9 cellular contexts compared by ENCODE assay signal in genomic region chr16:57537596-57538234, GRCh38.
DNase-seq lines count a peak whose midpoint lies in the region; ATAC-seq and TF ChIP-seq lines count a peak whose summit lies in the region.
"Had no signal": no experiment of that assay in that cellular context is flagged by ENCODE, and none has a peak within 500 bp of the region (broad histone marks: within the 10 kb centered on the region; RNA-seq: fewer than 3 reads in every experiment).

No MANE protein-coding gene starts in this region.

- H3K27ac Mint-ChIP-seq in activated naive CD8-positive, alpha-beta T cell treated with anti-CD3 and anti-CD28 coated beads, Interleukin-2, amount 50 U/mL, for 24 hours = peak overlapping the region; percentile 83

- H2AFZ ChIP-seq in MM.1S (ENCODE audit: low read length) (no peak overlapping the region), parathyroid adenoma (peak overlapping the region; percentile 100)

- H3K4me1 Mint-ChIP-seq in activated naive CD8-positive, alpha-beta T cell treated with anti-CD3 and anti-CD28 coated beads, Interleukin-2, amount 50 U/mL, for 24 hours = peaks cover 84% of the 10 kb centered on the region

- H3K4me3 Mint-ChIP-seq in activated naive CD8-positive, alpha-beta T cell treated with anti-CD3 and anti-CD28 coated beads, Interleukin-2, amount 50 U/mL, for 24 hours = peak overlapping the region; percentile 78

- H3K4me2 ChIP-seq in MM.1S (ENCODE audit: low read depth, low read length) (peak overlapping the region; percentile 87; the same call in 1 of the 2 replicates), parathyroid adenoma (ENCODE audit: low read length) (peak overlapping the region; percentile 30)

- no peaks in the 10 kb centered on the region for H3K9me3 Mint-ChIP-seq in activated naive CD8-positive, alpha-beta T cell treated with anti-CD3 and anti-CD28 coated beads, Interleukin-2, amount 50 U/mL, for 24 hours

- no peaks in the 10 kb centered on the region for H4K20me1 ChIP-seq in MM.1S (ENCODE audit: insufficient read depth, low read length)

- peaks cover 56% of the 10 kb centered on the region for H3K4me1 ChIP-seq in MM.1S (ENCODE audit: low read length)
- H3K4me1 ChIP-seq in parathyroid adenoma = peaks cover 21% of the 10 kb centered on the region

- H3K27ac ChIP-seq in MM.1S (ENCODE audit: low read length) (no peak overlapping the region), parathyroid adenoma (no peak overlapping the region)

- TF ChIP-seq CTCF in GM10266 (IDR thresholded peaks at IDR 0.05; ENCODE audit: control insufficient read depth, insufficient read depth, low read depth, missing control alignments) = no peak
- no peak for TF ChIP-seq CTCF in MM.1S (IDR thresholded peaks at IDR 0.05; ENCODE audit: low read length)
- no peak for TF ChIP-seq CTCF in parathyroid adenoma (IDR thresholded peaks at IDR 0.05)

- H3K9me3 ChIP-seq in MM.1S (replicated peaks; ENCODE audit: insufficient read depth, low read length) = no peaks in the 10 kb centered on the region
- H3K9me3 ChIP-seq in parathyroid adenoma (ENCODE audit: control insufficient read depth, low read length) = no peaks in the 10 kb centered on the region

- H3K79me2 ChIP-seq in MM.1S (ENCODE audit: low read length) = peaks cover 29% of the 10 kb centered on the region
- H3K79me2 ChIP-seq in parathyroid adenoma = no peaks in the 10 kb centered on the region

- ATAC-seq in activated naive CD8-positive, alpha-beta T cell treated with anti-CD3 and anti-CD28 coated beads, Interleukin-2, amount 50 U/mL, for 24 hours = no peak

- peaks cover 43% of the 10 kb centered on the region for H3F3A ChIP-seq in MM.1S (ENCODE audit: insufficient read depth, low read length)

- no peaks in the 10 kb centered on the region for H3K27me3 Mint-ChIP-seq in activated naive CD8-positive, alpha-beta T cell treated with anti-CD3 and anti-CD28 coated beads, Interleukin-2, amount 50 U/mL, for 24 hours

- no peaks in the 10 kb centered on the region for H3K9me2 ChIP-seq in MM.1S (replicated peaks; ENCODE audit: insufficient read depth, low read length)

- H3K27me3 ChIP-seq in MM.1S (replicated peaks; ENCODE audit: insufficient read depth, low read length) (no peaks in the 10 kb centered on the region), parathyroid adenoma (ENCODE audit: control insufficient read depth, insufficient read depth, low read length) (no peaks in the 10 kb centered on the region)

- H3K36me3 Mint-ChIP-seq in activated naive CD8-positive, alpha-beta T cell treated with anti-CD3 and anti-CD28 coated beads, Interleukin-2, amount 50 U/mL, for 24 hours (ENCODE audit: low read depth) = no peaks in the 10 kb centered on the region

- H3K4me3 ChIP-seq in MM.1S (ENCODE audit: low read length) (0 out of 2 replicates have a peak overlapping the region, but pooled peaks have one; percentile 96), parathyroid adenoma (ENCODE audit: low read depth, low read length) (no peak overlapping the region)

- H3K9ac ChIP-seq in MM.1S (ENCODE audit: low read length) (no peak overlapping the region), parathyroid adenoma (no peak overlapping the region)

- DNase-seq in GM10266 (ENCODE audit: extremely low spot score) = peak; percentile 30
- DNase-seq in MM.1S = no peak
- no peak for DNase-seq in activated naive CD8-positive, alpha-beta T cell treated with anti-CD3 and anti-CD28 coated beads, Interleukin-2, amount 50 U/mL, for 24 hours
- DNase-seq in globus pallidus (ENCODE audit: low spot score) = no peak
- DNase-seq in COLO668 (lab: John Stamatoyannopoulos, UW; ENCODE audit: unreplicated experiment) = no peak
- no peak for DNase-seq in NCI-H1417 (lab: John Stamatoyannopoulos, UW)
- no peak for DNase-seq in HuH-7 (ENCODE audit: low spot score)
- DNase-seq: OCI-M1 had no signal

- H3K36me3 ChIP-seq in MM.1S (replicated peaks; ENCODE audit: insufficient read depth, low read length) (no peaks in the 10 kb centered on the region), parathyroid adenoma (ENCODE audit: control insufficient read depth, insufficient read depth, low read length) (no peaks in the 10 kb centered on the region)
